In the genomic region with DNA sequence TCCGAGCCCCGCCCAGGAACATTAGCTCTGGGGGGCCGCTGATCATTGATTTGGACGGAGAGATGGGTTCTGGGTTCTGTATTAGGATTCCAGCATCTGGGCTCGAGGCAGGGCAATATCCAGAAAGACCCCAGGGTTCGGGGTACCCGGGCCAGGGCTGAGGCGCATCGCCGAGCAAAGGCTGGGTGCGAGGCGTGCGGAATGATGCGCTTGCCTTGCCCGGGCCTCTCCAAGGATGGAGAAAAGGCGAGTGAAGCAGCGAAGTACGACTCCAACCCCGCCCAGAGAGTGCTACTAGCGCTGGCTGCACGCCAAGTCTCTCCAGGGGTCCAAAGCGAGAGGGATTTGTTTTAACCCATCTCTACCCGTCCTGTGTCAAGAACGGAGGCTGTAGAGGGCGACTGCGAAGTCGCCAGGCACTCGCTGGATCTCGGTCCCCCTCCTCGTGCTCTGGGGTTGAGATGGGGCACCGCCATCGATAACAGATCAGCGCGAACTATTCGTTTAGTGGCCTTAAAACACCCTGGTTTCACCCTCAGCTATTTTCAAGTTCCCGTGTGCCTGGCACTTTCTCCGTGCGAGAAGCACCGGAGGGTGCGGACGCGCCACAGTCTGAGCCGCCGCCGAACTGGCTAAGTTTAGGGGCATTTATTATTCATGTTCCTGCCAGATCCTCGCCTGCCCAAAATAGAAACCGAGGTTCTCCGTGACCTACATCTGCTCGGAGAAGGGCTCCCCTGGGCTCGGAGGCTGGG, we compare ENCODE assay signal across 9 cellular contexts. TPM values are rescaled to one million over a fixed set of nuclear protein-coding genes. Genes with fewer than 3 reads are reported as not detected.
A peak's percentile ranks its signal among the peaks of the same experiment; 100 is the strongest.
DNase-seq lines count a peak whose midpoint lies in the region; TF ChIP-seq lines count a peak whose summit lies in the region.
"Had no signal": no experiment of that assay in that cellular context is flagged by ENCODE, and none has a peak within 500 bp of the region (broad histone marks: within the 10 kb centered on the region; RNA-seq: fewer than 3 reads in every experiment).

No MANE protein-coding gene starts in this region.

- DNase-seq in activated T-cell treated with anti-CD3 and anti-CD28 coated beads, Interleukin-2, amount 50 U/mL, for 24 hours, result peak; percentile 34
- no peak for DNase-seq in activated T-cell treated with anti-CD3 and anti-CD28 coated beads, Interleukin-2, amount 50 U/mL, for 1 hour
- DNase-seq in NT2/D1 (ENCODE audit: low read depth, low spot score) (peak; percentile 36), iPS DF 19.7 (ENCODE audit: low read depth, low spot score) (peak; percentile 76), stomach (no peak), HT-29 (ENCODE audit: low spot score) (no peak), HUDEP-2 (lab: John Stamatoyannopoulos, UW; ENCODE audit: unreplicated experiment in 76 of 76) (no peak), SW 1271 (lab: John Stamatoyannopoulos, UW) (no peak)
- DNase-seq: activated B cell treated with CpG ODN at 0.5 μM for 24 hours had no signal

- H3K4me3 ChIP-seq in NT2/D1 (ENCODE audit: insufficient read length, low read depth) (peak overlapping the region; percentile 34), stomach (peak overlapping the region; percentile 39 to 56 (median 46))

- no peaks in the 10 kb centered on the region for H3K9me3 ChIP-seq in NT2/D1 (ENCODE audit: insufficient read depth, low read length)
- peaks cover 0 to 6% (median 2%) of the 10 kb centered on the region in 4 donors for H3K9me3 ChIP-seq in stomach

- H3K9ac ChIP-seq in NT2/D1 (ENCODE audit: insufficient read length, low read depth), result no peak overlapping the region

- peaks cover 93% of the 10 kb centered on the region for H3K27me3 ChIP-seq in NT2/D1 (ENCODE audit: insufficient read depth, insufficient read length)
- H3K27me3 ChIP-seq in stomach, result peaks cover 53 to 99% (median 88%) of the 10 kb centered on the region in 3 donors

- no peaks in the 10 kb centered on the region for H3K4me1 ChIP-seq in NT2/D1 (ENCODE audit: insufficient read depth, insufficient read length)
- H3K4me1 ChIP-seq in stomach, result peaks cover 36 to 53% (median 47%) of the 10 kb centered on the region in 4 donors

- no peak overlapping the region for H3K27ac Mint-ChIP-seq in activated T-cell treated with anti-CD3 and anti-CD28 coated beads, Interleukin-2, amount 50 U/mL, for 24 hours
- H3K27ac Mint-ChIP-seq: activated B cell treated with CpG ODN at 0.5 μM for 24 hours had no signal

- intact Hi-C loops in stomach (cut with DNase I; ENCODE audit: low total_unique reads), result no loop called here

- H3K36me3 Mint-ChIP-seq in activated T-cell treated with anti-CD3 and anti-CD28 coated beads, Interleukin-2, amount 50 U/mL, for 24 hours (ENCODE audit: low read depth), result no peaks in the 10 kb centered on the region

- no peak for TF ChIP-seq POLR2A in stomach (IDR thresholded peaks at IDR 0.05)

- H3K9me3 Mint-ChIP-seq in activated T-cell treated with anti-CD3 and anti-CD28 coated beads, Interleukin-2, amount 50 U/mL, for 24 hours, result peaks cover 9% of the 10 kb centered on the region

- peaks cover 32% of the 10 kb centered on the region for H3K4me1 Mint-ChIP-seq in activated T-cell treated with anti-CD3 and anti-CD28 coated beads, Interleukin-2, amount 50 U/mL, for 24 hours (ENCODE audit: low read depth)

- H3K36me3 ChIP-seq in NT2/D1 (ENCODE audit: insufficient read depth, insufficient read length, low read length) (no peaks in the 10 kb centered on the region), stomach (no peaks in the 10 kb centered on the region)

- WGBS in stomach, 5 donors, result 3 to 5% (median 4%) methylated on average over 23 to 50 of the region's 50 CpGs

- no peak for TF ChIP-seq CTCF in stomach (IDR thresholded peaks at IDR 0.05)

- no peak for TF ChIP-seq EP300 in stomach (IDR thresholded peaks at IDR 0.05)

- H3K27ac ChIP-seq in stomach, result no peak overlapping the region

- peaks cover 88% of the 10 kb centered on the region for H3K27me3 Mint-ChIP-seq in activated T-cell treated with anti-CD3 and anti-CD28 coated beads, Interleukin-2, amount 50 U/mL, for 24 hours

- H3K4me3 Mint-ChIP-seq in activated T-cell treated with anti-CD3 and anti-CD28 coated beads, Interleukin-2, amount 50 U/mL, for 24 hours, result peak overlapping the region; percentile 47
- H3K4me3 Mint-ChIP-seq: activated B cell treated with CpG ODN at 0.5 μM for 24 hours had no signal

RNA-seq across cellular contexts. Expression of a gene that starts 1.9 kb away (rescaled TPM):
- total RNA-seq in stomach, result 1 to 10 TPM in 2 of 5 donors, not detected in 3; 4.2 to 8.1 TPM
- polyA plus RNA-seq in stomach, result 1 to 10 TPM in 1 of 3 donors, under 1 TPM in 2; 0.25 to 1.4 (median 0.28) TPM
- not detected in 2 replicates for total RNA-seq in HT-29 (2014; rRNA removed; shearing (Covaris generic))
- total RNA-seq: activated B cell treated with CpG ODN at 0.5 μM for 24 hours had no signal

Comparison
In these comparisons a context has a peak if more than half of its experiments do, and no peak if none do; other contexts are left out.
1. DNase-seq: peak in activated T-cell treated with anti-CD3 and anti-CD28 coated beads, Interleukin-2, amount 50 U/mL, for 24 hours (single experiment), NT2/D1 (single experiment) and iPS DF 19.7 (single experiment); none in activated T-cell treated with anti-CD3 and anti-CD28 coated beads, Interleukin-2, amount 50 U/mL, for 1 hour (single experiment), stomach (single experiment), HT-29 (single experiment), HUDEP-2 (0 of 76) and SW 1271 (0 of 2).